Comparison of ENCODE assay signal across 21 cellular contexts in the genomic region with DNA sequence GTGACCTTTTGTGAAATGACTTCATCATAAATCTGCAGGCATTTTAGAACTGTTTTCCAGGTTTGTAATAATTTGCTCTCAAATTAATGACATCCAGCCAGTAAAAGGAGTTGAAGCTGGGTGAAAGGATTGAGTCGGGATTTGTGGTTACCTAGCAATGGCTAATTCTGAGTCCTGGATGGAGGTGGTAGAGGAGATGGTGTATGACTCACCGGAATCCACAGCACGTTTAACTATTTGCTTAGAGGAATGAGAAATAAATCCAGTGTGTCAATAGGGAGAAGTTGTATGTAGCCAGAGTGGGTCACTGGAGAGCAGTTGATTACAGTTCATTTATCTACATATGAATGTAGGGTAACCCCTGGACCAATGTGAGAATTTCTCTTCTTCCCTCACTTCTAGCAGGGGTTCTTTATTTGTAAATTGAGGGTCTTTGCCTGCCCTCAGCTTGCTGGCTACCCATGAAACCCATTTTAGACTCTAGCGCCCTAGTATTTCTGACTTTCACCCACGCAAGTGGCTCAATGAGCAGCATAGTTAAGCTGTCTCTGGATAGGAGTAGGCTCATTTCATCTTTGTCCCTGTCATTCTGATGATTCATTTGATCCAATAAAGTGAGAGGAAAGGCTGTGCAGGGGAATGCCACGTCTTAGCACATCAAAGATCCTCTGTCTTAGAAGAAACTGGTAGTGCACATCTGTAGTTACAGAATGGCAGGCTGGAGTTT.
DNase-seq lines count a peak whose midpoint lies in the region; ATAC-seq, FAIRE-seq and TF ChIP-seq lines count a peak whose summit lies in the region.
"Had no signal": no experiment of that assay in that cellular context is flagged by ENCODE, and none has a peak within 500 bp of the region (broad histone marks: within the 10 kb centered on the region; RNA-seq: fewer than 3 reads in every experiment).

No MANE protein-coding gene starts in this region.

- peak overlapping the region; percentile 13 to 53 for H3K27ac ChIP-seq in kidney (ENCODE audit: low read depth in 2 of 2, low read length in 2 of 2)
- H3K27ac ChIP-seq: esophagus muscularis mucosa, ovary, stomach had no signal

- H3K9me3 ChIP-seq in kidney (ENCODE audit: control insufficient read depth in 1 of 2, low read length in 2 of 2) (no peaks in the 10 kb centered on the region), mucosa of descending colon (no peaks in the 10 kb centered on the region)
- H3K9me3 ChIP-seq: esophagus muscularis mucosa, ovary, stomach had no signal

- no peaks in the 10 kb centered on the region for H3K9me3 Mint-ChIP-seq in progenitor cell of endocrine pancreas (ENCODE audit: low read depth)

- H3K36me3 ChIP-seq in kidney (ENCODE audit: control insufficient read depth in 1 of 2, insufficient read depth in 2 of 2, low read length in 2 of 2) (no peaks in the 10 kb centered on the region), mucosa of descending colon (ENCODE audit: low read depth) (no peaks in the 10 kb centered on the region)
- H3K36me3 ChIP-seq: esophagus muscularis mucosa, ovary, stomach had no signal

- intact Hi-C loops in kidney (cut with DNase I) (no loop called here), mucosa of descending colon (cut with DNase I, micrococcal nuclease) (no loop called here)

- DNase-seq in ACHN = peak; percentile 86
- peak; percentile 96 for DNase-seq in HT1080 (ENCODE audit: low read depth)
- DNase-seq in astrocyte of the spinal cord (ENCODE audit: low read depth, low spot score) = peak; percentile 75
- no peak for DNase-seq in kidney
- DNase-seq in GDM1 (lab: John Stamatoyannopoulos, UW) = no peak
- no peak for DNase-seq in mucosa of descending colon
- DNase-seq in COLO829 (ENCODE audit: low spot score) = no peak
- no peak for DNase-seq in progenitor cell of endocrine pancreas (ENCODE audit: low spot score, unreplicated experiment)
- DNase-seq: activated T-cell treated with anti-CD3 and anti-CD28 coated beads, Interleukin-2, amount 50 U/mL, for 48 hours; cortex of kidney; DMS153; KG1; NCI-H1694 treated with DMSO at 0.1 percent for 48 hours; NCI-H524 treated with DMSO at 0.1 percent for 48 hours; ovary; RPMI8226; stomach; T-helper 2 cell had no signal

- peak; percentile 39 for FAIRE-seq in kidney (lab: Jason Lieb, UNC)

- no peak overlapping the region for H3K9ac ChIP-seq in kidney (ENCODE audit: low read length in 2 of 2)

- H3K27me3 Mint-ChIP-seq in progenitor cell of endocrine pancreas = no peaks in the 10 kb centered on the region
- H3K27me3 Mint-ChIP-seq: B cell had no signal

- no peak overlapping the region for H3K4me3 ChIP-seq in astrocyte of the spinal cord (ENCODE audit: low read depth, low read length)
- no peak overlapping the region for H3K4me3 ChIP-seq in kidney (ENCODE audit: low read length in 2 of 2)
- no peak overlapping the region for H3K4me3 ChIP-seq in mucosa of descending colon
- H3K4me3 ChIP-seq: esophagus muscularis mucosa, ovary, stomach had no signal

- no peaks in the 10 kb centered on the region for H3K36me3 Mint-ChIP-seq in progenitor cell of endocrine pancreas (ENCODE audit: insufficient read depth)

- H3K4me3 Mint-ChIP-seq in progenitor cell of endocrine pancreas (ENCODE audit: low read depth) = no peak overlapping the region
- H3K4me3 Mint-ChIP-seq: B cell had no signal

- in situ Hi-C loops in ACHN (cut with HindIII; ENCODE audit: low pct_ligation_motif_present, low pct_unique_long_range_greater_than_20kb, low sequenced_read_pairs) = no loop called here
- in situ Hi-C loops in astrocyte of the spinal cord (cut with HindIII; ENCODE audit: low sequenced_read_pairs) = no loop called here

- H3K27ac Mint-ChIP-seq in progenitor cell of endocrine pancreas = no peak overlapping the region
- H3K27ac Mint-ChIP-seq: B cell had no signal

- no peak for ATAC-seq in mucosa of descending colon
- ATAC-seq: HCT116 had no signal

- H3K4me1 Mint-ChIP-seq in progenitor cell of endocrine pancreas (ENCODE audit: low read depth) = no peaks in the 10 kb centered on the region
- H3K4me1 Mint-ChIP-seq: B cell had no signal

- no peaks in the 10 kb centered on the region for H3K4me1 ChIP-seq in kidney (ENCODE audit: control insufficient read depth in 1 of 2, insufficient read depth in 1 of 2, low read depth in 1 of 2, low read length in 2 of 2)
- no peaks in the 10 kb centered on the region for H3K4me1 ChIP-seq in mucosa of descending colon (ENCODE audit: low read depth)
- H3K4me1 ChIP-seq: stomach had no signal

- TF ChIP-seq CTCF in astrocyte of the spinal cord (IDR thresholded peaks at IDR 0.05; ENCODE audit: low read depth, low read length) (no peak), kidney (IDR thresholded peaks at IDR 0.05; ENCODE audit: borderline replicate concordance, extremely low read depth, insufficient read depth) (no peak), mucosa of descending colon (IDR thresholded peaks at IDR 0.05) (no peak), progenitor cell of endocrine pancreas (IDR thresholded peaks at IDR 0.05; ENCODE audit: unreplicated experiment) (no peak)

Comparison
In these comparisons a context has a peak if more than half of its experiments do, and no peak if none do; other contexts are left out.
1. DNase-seq: peak in ACHN (single experiment), HT1080 (single experiment) and astrocyte of the spinal cord (single experiment); none in kidney (single experiment), GDM1 (single experiment), mucosa of descending colon (0 of 3), COLO829 (single experiment) and progenitor cell of endocrine pancreas (single experiment).